1 cellular context compared by ENCODE assay signal in genomic region chr19:41958367-41959055, GRCh38.
TF ChIP-seq lines count a peak whose summit lies in the region.

No MANE protein-coding gene starts in this region.

TF ChIP-seq in HEK293, 187 proteins besides CTCF, POLR2A, EP300 and RAD21 (continued from another document and continues in another):
- TF ChIP-seq ZNF280C (tag by site-specific recombination; IDR thresholded peaks at IDR 0.05) (no peak), ZNF560 (tag by site-specific recombination; IDR thresholded peaks at IDR 0.05; ENCODE audit: borderline replicate concordance) (no peak), ZNF398 (tag by site-specific recombination; IDR thresholded peaks at IDR 0.05) (peak; percentile 51; the same call in 1 of the 2 replicates), REST (tag by site-specific recombination; IDR thresholded peaks at IDR 0.05) (0 out of 2 replicates have a peak, but pooled peaks have one; percentile 9), ZNF600 (tag by site-specific recombination; IDR thresholded peaks at IDR 0.05) (peak; percentile 58; the same call in 1 of the 2 replicates), ZNF18 (tag by site-specific recombination; IDR thresholded peaks at IDR 0.05) (no peak), ZNF664 (tag by site-specific recombination; IDR thresholded peaks at IDR 0.05) (no peak), ZNF121 (tag by site-specific recombination; IDR thresholded peaks at IDR 0.05) (no peak), BCL11A (tag by site-specific recombination; IDR thresholded peaks at IDR 0.05; ENCODE audit: low read depth) (no peak), ZBTB10 (tag by site-specific recombination; IDR thresholded peaks at IDR 0.05) (peak; percentile 72; the same call in 1 of the 2 replicates), ZFP37 (tag by site-specific recombination; IDR thresholded peaks at IDR 0.05) (peak; percentile 58), ZFP69B (tag by site-specific recombination; IDR thresholded peaks at IDR 0.05) (peak; percentile 76), ZNF23 (tag by site-specific recombination; IDR thresholded peaks at IDR 0.05; ENCODE audit: borderline replicate concordance) (no peak), ZNF202 (tag by site-specific recombination; IDR thresholded peaks at IDR 0.05; ENCODE audit: borderline replicate concordance) (no peak), MZF1 (tag by site-specific recombination; IDR thresholded peaks at IDR 0.05; ENCODE audit: borderline replicate concordance) (peak; percentile 15; the same call in 1 of the 2 replicates), ZNF274 (IDR thresholded peaks at IDR 0.05; ENCODE audit: low read length) (no peak), ZNF274 (tag by site-specific recombination; IDR thresholded peaks at IDR 0.05; ENCODE audit: borderline replicate concordance) (0 out of 2 replicates have a peak, but pooled peaks have one; percentile 58), ZNF341 (tag by site-specific recombination; IDR thresholded peaks at IDR 0.05; ENCODE audit: low read depth) (peak; percentile 87), ZNF280D (tag by site-specific recombination; IDR thresholded peaks at IDR 0.05) (no peak), ZNF138 (tag by site-specific recombination; IDR thresholded peaks at IDR 0.05; ENCODE audit: borderline replicate concordance) (peak; percentile 38; the same call in 1 of the 2 replicates), ZNF488 (tag by site-specific recombination; IDR thresholded peaks at IDR 0.05) (no peak), ZBTB48 (tag by site-specific recombination; IDR thresholded peaks at IDR 0.05) (peak; percentile 33; the same call in 1 of the 2 replicates), ZNF561 (tag by site-specific recombination; IDR thresholded peaks at IDR 0.05; ENCODE audit: borderline replicate concordance) (peak; percentile 70), OVOL3 (tag by site-specific recombination; IDR thresholded peaks at IDR 0.05) (peak; percentile 81; the same call in 1 of the 2 replicates), ZNF555 (tag by site-specific recombination; conservative IDR thresholded peaks at IDR 0.05) (no peak), ZNF394 (tag by site-specific recombination; IDR thresholded peaks at IDR 0.05; ENCODE audit: borderline replicate concordance) (peak; percentile 74), ZNF155 (tag by site-specific recombination; IDR thresholded peaks at IDR 0.05) (no peak), ZNF585B (tag by site-specific recombination; IDR thresholded peaks at IDR 0.05) (no peak), ZNF785 (tag by site-specific recombination; IDR thresholded peaks at IDR 0.05) (no peak), BCL6B (tag by site-specific recombination; IDR thresholded peaks at IDR 0.05) (0 out of 2 replicates have a peak, but pooled peaks have one; percentile 36), ZNF610 (tag by site-specific recombination; IDR thresholded peaks at IDR 0.05; ENCODE audit: borderline replicate concordance) (peak; percentile 34; the same call in 1 of the 2 replicates), GFI1B (tag by site-specific recombination; IDR thresholded peaks at IDR 0.05) (0 out of 2 replicates have a peak, but pooled peaks have one; percentile 16), KLF16 (tag by site-specific recombination; IDR thresholded peaks at IDR 0.05) (peak; percentile 45), PRDM6 (tag by site-specific recombination; IDR thresholded peaks at IDR 0.05) (no peak), ZNF514 (tag by site-specific recombination; IDR thresholded peaks at IDR 0.05) (no peak)
